14 cellular contexts compared by ENCODE assay signal in genomic region chr2:147355706-147356105, GRCh38.
"Had no signal": no experiment of that assay in that cellular context is flagged by ENCODE, and none has a peak within 500 bp of the region (broad histone marks: within the 10 kb centered on the region; RNA-seq: fewer than 3 reads in every experiment).

No MANE protein-coding gene starts in this region.

- H3K4me1 ChIP-seq: parathyroid adenoma had no signal

- H3K27ac ChIP-seq: parathyroid adenoma had no signal

- H3K36me3 Mint-ChIP-seq: stimulated activated effector memory CD8-positive, alpha-beta T cell treated with anti-CD3 and anti-CD28 coated beads, Interleukin-12 subunit alpha, Interleukin-12 subunit beta, amount 100 ng/mL, for 72 hours had no signal

- H3K27ac Mint-ChIP-seq: activated T-helper 1 cell treated with anti-CD3 and anti-CD28 coated beads, Interleukin-12 subunit alpha, Interleukin-12 subunit beta, Interleukin-2, Interleukin-4 antibody, amounts not matched to agents 30 ng/mL and 10 ng/mL and 1 ng/mL, durations not matched to agents 14 hours and 24 hours and 36 hours; stimulated activated effector memory CD8-positive, alpha-beta T cell treated with anti-CD3 and anti-CD28 coated beads, Interleukin-12 subunit alpha, Interleukin-12 subunit beta, amount 100 ng/mL, for 72 hours had no signal

- H3K4me1 Mint-ChIP-seq: stimulated activated effector memory CD8-positive, alpha-beta T cell treated with anti-CD3 and anti-CD28 coated beads, Interleukin-12 subunit alpha, Interleukin-12 subunit beta, amount 100 ng/mL, for 72 hours had no signal

- H3K4me3 Mint-ChIP-seq: activated T-helper 1 cell treated with anti-CD3 and anti-CD28 coated beads, Interleukin-12 subunit alpha, Interleukin-12 subunit beta, Interleukin-2, Interleukin-4 antibody, amounts not matched to agents 30 ng/mL and 10 ng/mL and 1 ng/mL, durations not matched to agents 14 hours and 24 hours and 36 hours; neural crest cell; stimulated activated effector memory CD8-positive, alpha-beta T cell treated with anti-CD3 and anti-CD28 coated beads, Interleukin-12 subunit alpha, Interleukin-12 subunit beta, amount 100 ng/mL, for 72 hours had no signal

- DNase-seq: activated CD4-positive, alpha-beta T cell treated with anti-CD3 and anti-CD28 coated beads, Interleukin-2, amount 50 U/mL, for 1 hour; activated CD8-positive, alpha-beta memory T cell treated with anti-CD3 and anti-CD28 coated beads for 24 hours; activated naive CD4-positive, alpha-beta T cell; anterior cingulate cortex; erythroblast; kidney; retina; stimulated activated CD4-positive, alpha-beta T cell treated with anti-CD3 and anti-CD28 coated beads, Interleukin-12 subunit alpha, Interleukin-12 subunit beta, amount 100 ng/mL, for 4 hours; T-helper 9 cell had no signal

- H2AFZ ChIP-seq: parathyroid adenoma had no signal

- ATAC-seq: activated CD4-positive, CD25-positive, alpha-beta regulatory T cell treated with anti-CD3 and anti-CD28 coated beads, Interleukin-2, amount 50 U/mL, for 24 hours had no signal

- H3K9me3 Mint-ChIP-seq: activated T-helper 1 cell treated with anti-CD3 and anti-CD28 coated beads, Interleukin-12 subunit alpha, Interleukin-12 subunit beta, Interleukin-2, Interleukin-4 antibody, amounts not matched to agents 30 ng/mL and 10 ng/mL and 1 ng/mL, durations not matched to agents 14 hours and 24 hours and 36 hours; neural crest cell; stimulated activated effector memory CD8-positive, alpha-beta T cell treated with anti-CD3 and anti-CD28 coated beads, Interleukin-12 subunit alpha, Interleukin-12 subunit beta, amount 100 ng/mL, for 72 hours had no signal

- H3K9ac ChIP-seq: parathyroid adenoma had no signal

- H3K79me2 ChIP-seq: parathyroid adenoma had no signal
